Comparison of ENCODE assay signal across 23 cellular contexts in the genomic region with DNA sequence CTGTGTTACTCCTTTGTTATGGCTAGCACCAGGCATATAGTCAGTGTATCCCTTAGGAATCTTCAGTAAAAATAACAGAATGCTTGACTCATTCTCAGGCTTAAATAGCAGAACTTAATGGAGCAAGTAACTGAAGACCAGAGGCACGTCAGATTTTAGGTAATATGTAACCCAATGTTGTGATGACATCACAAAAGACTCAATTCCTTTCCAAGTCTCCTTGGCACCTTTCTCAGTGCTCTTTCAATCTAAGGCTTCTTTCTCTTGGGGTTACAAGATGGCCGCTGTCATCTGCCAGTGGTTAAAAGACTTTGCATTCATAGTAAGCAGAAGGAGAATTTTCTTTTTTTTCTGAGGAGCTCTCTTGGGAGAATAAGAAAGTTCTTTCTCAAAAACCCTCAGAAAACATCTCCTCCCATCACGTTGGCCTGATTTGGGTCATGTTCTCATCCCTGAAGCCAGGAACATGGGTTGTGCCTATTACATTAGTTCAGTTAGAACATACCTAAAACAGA. TPM values are rescaled to one million over a fixed set of nuclear protein-coding genes. Genes with fewer than 3 reads are reported as not detected.
A peak's percentile ranks its signal among the peaks of the same experiment; 100 is the strongest.
DNase-seq lines count a peak whose midpoint lies in the region; ATAC-seq and TF ChIP-seq lines count a peak whose summit lies in the region.
"Had no signal": no experiment of that assay in that cellular context is flagged by ENCODE, and none has a peak within 500 bp of the region (broad histone marks: within the 10 kb centered on the region; RNA-seq: fewer than 3 reads in every experiment).

No MANE protein-coding gene starts in this region.

- H3K79me2 ChIP-seq in OCI-LY7 (ENCODE audit: insufficient read depth, low read depth, low read length) = no peaks in the 10 kb centered on the region

- H3K79me1 ChIP-seq in IMR-90 (ENCODE audit: low read depth in 1 of 2, low read length in 2 of 2) (no peaks in the 10 kb centered on the region), mesenchymal stem cell (replicated peaks; ENCODE audit: low read length, poor library complexity, severe bottlenecking) (no peaks in the 10 kb centered on the region)

- H4K91ac ChIP-seq in IMR-90 (ENCODE audit: insufficient read depth, low read depth, low read length) (peak overlapping the region; percentile 95), mesenchymal stem cell (ENCODE audit: low read length) (no peak overlapping the region)

- H3K4me3 ChIP-seq in IMR-90 (ENCODE audit: insufficient read depth, low read depth, low read length) (no peak overlapping the region), fibroblast of mammary gland (ENCODE audit: control insufficient read depth, low read depth, low read length) (no peak overlapping the region), mesenchymal stem cell (ENCODE audit: insufficient read depth in 1 of 2, low read depth in 1 of 2, low read length in 2 of 2) (no peak overlapping the region), OCI-LY7 (ENCODE audit: low read depth, low read length, poor library complexity, severe bottlenecking) (no peak overlapping the region)
- H3K4me3 ChIP-seq: A549, skin epidermis, upper lobe of left lung had no signal

- peak overlapping the region; percentile 82 for H4K5ac ChIP-seq in IMR-90 (ENCODE audit: low read depth, low read length)

- H3K9me1 ChIP-seq in IMR-90 (ENCODE audit: insufficient read depth, low read length) = peaks cover 4% of the 10 kb centered on the region; the same call in 1 of the 2 replicates

- H3K4ac ChIP-seq in IMR-90 (ENCODE audit: low read depth, low read length) = peak overlapping the region; percentile 92
- H3K4ac ChIP-seq in mesenchymal stem cell (ENCODE audit: low read depth in 1 of 2, low read length in 2 of 2) = no peak overlapping the region

- H2AFZ ChIP-seq in IMR-90 (replicated peaks; ENCODE audit: low read length, poor library complexity) (no peak overlapping the region), mesenchymal stem cell (ENCODE audit: low read depth, low read length) (peak overlapping the region; percentile 2), OCI-LY7 (ENCODE audit: low read length) (no peak overlapping the region)

- H3K14ac ChIP-seq in IMR-90 (replicated peaks; ENCODE audit: low read depth, low read length) (peak overlapping the region; percentile 90; the same call in 1 of the 2 replicates), mesenchymal stem cell (ENCODE audit: low read length in 2 of 2) (no peak overlapping the region)

- no peak overlapping the region for H2BK12ac ChIP-seq in mesenchymal stem cell (ENCODE audit: low read length in 2 of 2)

- peak overlapping the region; percentile 40 to 83; a peak in 3 of 4 replicates for H4K8ac ChIP-seq in IMR-90 (ENCODE audit: low read depth in 2 of 2, low read length in 2 of 2)
- no peak overlapping the region for H4K8ac ChIP-seq in mesenchymal stem cell (ENCODE audit: low read length)

- peak overlapping the region; percentile 91; the same call in 1 of the 2 replicates for H3K56ac ChIP-seq in IMR-90 (ENCODE audit: extremely low read depth, insufficient read depth, low read length)

- no peak overlapping the region for H2AK9ac ChIP-seq in IMR-90 (replicated peaks; ENCODE audit: low read depth, low read length, poor library complexity)

- intact Hi-C loops in IMR-90 (cut with micrococcal nuclease) = loop anchor here (2.0 kb wide), 1 partner anchor 33 kb away; a partner anchor contains a TSS
- intact Hi-C loops in OCI-LY7 (cut with micrococcal nuclease; ENCODE audit: unreplicated experiment) = no loop called here

- in situ Hi-C loops in ACHN (cut with HindIII; ENCODE audit: low pct_ligation_motif_present, low pct_unique_long_range_greater_than_20kb, low sequenced_read_pairs) = no loop called here
- in situ Hi-C loops in IMR-90 (cut with MboI; ENCODE audit: low sequenced_read_pairs) = no loop called here

- no peaks in the 10 kb centered on the region for H4K20me1 ChIP-seq in IMR-90 (ENCODE audit: insufficient read depth, low read length)
- H4K20me1 ChIP-seq in OCI-LY7 (ENCODE audit: insufficient read depth, low read length) = no peaks in the 10 kb centered on the region

- no peak for TF ChIP-seq CTCF in IMR-90 (conservative IDR thresholded peaks at IDR 0.05; ENCODE audit: low read depth, low read length)
- no peak for TF ChIP-seq CTCF in fibroblast of mammary gland (conservative IDR thresholded peaks at IDR 0.05; ENCODE audit: control insufficient read depth, insufficient read depth, low read depth, low read length)
- TF ChIP-seq CTCF in OCI-LY7 (conservative IDR thresholded peaks at IDR 0.05; ENCODE audit: low read length) = no peak

- H3K27me3 ChIP-seq in IMR-90 (ENCODE audit: control insufficient read depth, insufficient read depth, low read length) (no peaks in the 10 kb centered on the region), mesenchymal stem cell (ENCODE audit: control insufficient read depth in 1 of 2, insufficient read depth in 1 of 2, low read length in 2 of 2) (no peaks in the 10 kb centered on the region)
- H3K27me3 ChIP-seq: foreskin keratinocyte, neutrophil, upper lobe of left lung had no signal

- H3K4me1 ChIP-seq in IMR-90 (ENCODE audit: control insufficient read depth, insufficient read depth, low read length) (peaks cover 6% of the 10 kb centered on the region; the same call in 1 of the 2 replicates), mesenchymal stem cell (ENCODE audit: control insufficient read depth, insufficient read depth, low read depth, low read length) (no peaks in the 10 kb centered on the region), OCI-LY7 (ENCODE audit: insufficient read depth, low read length, poor library complexity, severe bottlenecking) (no peaks in the 10 kb centered on the region)
- H3K4me1 ChIP-seq: A549, foreskin keratinocyte, upper lobe of left lung had no signal

- H2BK15ac ChIP-seq in IMR-90 (ENCODE audit: low read depth, low read length) = peak overlapping the region; percentile 38; the same call in 1 of the 3 replicates
- H2BK15ac ChIP-seq in mesenchymal stem cell (ENCODE audit: low read depth, poor library complexity, severe bottlenecking) = no peak overlapping the region

- TF ChIP-seq POLR2A in IMR-90 (IDR thresholded peaks at IDR 0.05; ENCODE audit: low read depth, low read length) = no peak

- CTCF ChIA-PET in IMR-90 (lab: Yijun Ruan, JAX) (interaction anchor here (0.6 to 0.7 kb wide), 2 partner anchors 25 to 70 kb away, joined by 3 to 4 read pairs; no protein-coding TSS in a partner anchor), HEK293T (lab: Yijun Ruan, JAX) (no interaction called here), OCI-LY7 (lab: Charles Lee; ENCODE audit: unreplicated experiment) (no interaction called here)

- H2BK120ac ChIP-seq in IMR-90 (ENCODE audit: low read depth, low read length) (peak overlapping the region; percentile 97), mesenchymal stem cell (ENCODE audit: low read depth, low read length) (no peak overlapping the region)

- H2BK5ac ChIP-seq in IMR-90 (ENCODE audit: low read depth, low read length, poor library complexity, severe bottlenecking) (peak overlapping the region; percentile 97), mesenchymal stem cell (ENCODE audit: low read depth, low read length, poor library complexity, severe bottlenecking) (peak overlapping the region; percentile 61)

- H3K36me3 ChIP-seq in IMR-90 (ENCODE audit: control insufficient read depth, insufficient read depth, low read length) (no peaks in the 10 kb centered on the region), mesenchymal stem cell (ENCODE audit: control insufficient read depth in 1 of 2, insufficient read depth in 2 of 2, low read depth in 1 of 2, low read length in 2 of 2) (no peaks in the 10 kb centered on the region), OCI-LY7 (ENCODE audit: insufficient read depth, low read length) (no peaks in the 10 kb centered on the region)
- H3K36me3 ChIP-seq: neutrophil, upper lobe of left lung had no signal

- BruUV-seq in IMR-90 (replicated peaks; lab: Mats Ljungman, UMichigan) (no TSS peak), OCI-LY7 (replicated peaks; lab: Mats Ljungman, UMichigan) (no TSS peak)

- no CpG with 5 or more reads among the region's 3 CpGs for WGBS in IMR-90 (ENCODE audit: extremely low coverage in 2 of 2, insufficient read length in 1 of 2), 2 experiments
- WGBS in mesenchymal stem cell = 61% methylated on average over 2 of the region's 3 CpGs

- DNase-seq in ACHN (peak; percentile 100), IMR-90 (peak; percentile 95), fibroblast of mammary gland (ENCODE audit: low read depth) (peak; percentile 79), mesenchymal stem cell (peak; percentile 48), HEK293T (ENCODE audit: extremely low spot score) (no peak), AML-193 (lab: John Stamatoyannopoulos, UW) (no peak), OCI-LY7 (ENCODE audit: low spot score) (no peak), NCI-H526 treated with DMSO at 0.1 percent for 48 hours (lab: John Stamatoyannopoulos, UW) (no peak)
- DNase-seq: activated CD4-positive, alpha-beta T cell treated with anti-CD3 and anti-CD28 coated beads for 4 hours; activated CD8-positive, alpha-beta memory T cell treated with anti-CD3 and anti-CD28 coated beads, Interleukin-2, amount 50 U/mL, for 48 hours; activated naive CD4-positive, alpha-beta T cell treated with anti-CD3 and anti-CD28 coated beads for 36 hours; Calu3; effector CD4-positive, alpha-beta T cell; foreskin keratinocyte; mesendoderm; NCI-H1436; NCI-H226; NK-92 treated with Interleukin-12 subunit alpha and Interleukin-12 subunit beta, amount 100 ng/mL, for 24 hours; upper lobe of left lung had no signal

- TF ChIP-seq RAD21 in IMR-90 (IDR thresholded peaks at IDR 0.05; ENCODE audit: low read length) = no peak

- peak overlapping the region; percentile 99 for H3K18ac ChIP-seq in IMR-90 (ENCODE audit: low read depth, low read length)
- H3K18ac ChIP-seq in mesenchymal stem cell (ENCODE audit: low read depth in 1 of 2, low read length in 2 of 2) = no peak overlapping the region

- POLR2A ChIA-PET in IMR-90 (lab: Charles Lee; ENCODE audit: unreplicated experiment) (no interaction called here), HEK293T (lab: Yijun Ruan, JAX) (no interaction called here), OCI-LY7 (lab: Charles Lee) (no interaction called here)

- H3K9ac ChIP-seq in IMR-90 (ENCODE audit: low read depth, low read length) = no peak overlapping the region
- peak overlapping the region; percentile 71 for H3K9ac ChIP-seq in mesenchymal stem cell (ENCODE audit: low read length)

- H3K9me3 ChIP-seq in IMR-90 (ENCODE audit: control insufficient read depth, insufficient read depth, low read length) = no peaks in the 10 kb centered on the region
- H3K9me3 ChIP-seq in mesenchymal stem cell (ENCODE audit: control insufficient read depth, low read length) = no peaks in the 10 kb centered on the region
- H3K9me3 ChIP-seq in OCI-LY7 (ENCODE audit: low read length) = no peaks in the 10 kb centered on the region
- H3K9me3 ChIP-seq: neutrophil, upper lobe of left lung had no signal

- no peak overlapping the region for H3K4me2 ChIP-seq in IMR-90 (ENCODE audit: low read depth, low read length)
- no peak overlapping the region for H3K4me2 ChIP-seq in mesenchymal stem cell (ENCODE audit: low read length, poor library complexity, severe bottlenecking)
- H3K4me2 ChIP-seq in OCI-LY7 (ENCODE audit: low read length) = no peak overlapping the region
- H3K4me2 ChIP-seq: A549 had no signal

- peak overlapping the region; percentile 96 for H2BK20ac ChIP-seq in IMR-90 (ENCODE audit: low read depth, low read length)

- H3K9me2 ChIP-seq in OCI-LY7 (ENCODE audit: insufficient read depth, low read length) = no peaks in the 10 kb centered on the region

- dilution Hi-C loops in IMR-90 (cut with HindIII; ENCODE audit: low sequenced_read_pairs, unreplicated experiment) = no loop called here

- ATAC-seq in IMR-90 (ENCODE audit: low read depth) = peak; percentile 89
- ATAC-seq: A549; foreskin keratinocyte; stimulated activated memory B cell treated with anti-CD40 and anti-IgM and Interleukin-4, amounts not matched to agents 10 μg/mL and 1 μg/mL and 100 μg/mL, for 72 hours had no signal

- H3K23ac ChIP-seq in IMR-90 (ENCODE audit: low read depth, low read length) (peak overlapping the region; percentile 92), mesenchymal stem cell (ENCODE audit: low read length in 2 of 2) (no peak overlapping the region)

- H2AK5ac ChIP-seq in IMR-90 (ENCODE audit: low read depth, low read length) (peak overlapping the region; percentile 93), mesenchymal stem cell (ENCODE audit: low read length, severe bottlenecking) (peak overlapping the region; percentile 74)

- H3K27ac ChIP-seq in IMR-90 (ENCODE audit: insufficient read depth, low read length) (peak overlapping the region; percentile 94), mesenchymal stem cell (ENCODE audit: low read length, poor library complexity, severe bottlenecking) (peak overlapping the region; percentile 87), OCI-LY7 (ENCODE audit: low read depth, low read length, poor library complexity, severe bottlenecking) (no peak overlapping the region)
- H3K27ac ChIP-seq: A549, foreskin keratinocyte, neutrophil, upper lobe of left lung had no signal

RNA-seq across cellular contexts. Expression of a gene that starts 33.4 kb away (rescaled TPM):
- total RNA-seq in IMR-90 (2012; rRNA removed) = 223 and 241 TPM in 2 replicates
- 792 and 965 TPM in 2 replicates for polyA plus RNA-seq in IMR-90 (2012; rRNA removed)
- polyA plus RNA-seq in IMR-90 (2012; cell fraction: cytosol; rRNA removed) = 379 and 539 TPM in 2 replicates
- polyA plus RNA-seq in IMR-90 (2012; cell fraction: nucleus; rRNA removed; ENCODE audit: low replicate concordance) = 63.3 and 526 TPM in 2 replicates
- polyA plus RNA-seq in mesenchymal stem cell (2013, experiment 1 of 2) = 62.6 TPM
- polyA plus RNA-seq in mesenchymal stem cell (2013, experiment 2 of 2) = 61.6 TPM
- total RNA-seq in OCI-LY7 (2014; rRNA removed; shearing (Covaris generic)) = 0.54 TPM in 1 of 2 replicates, not detected in the other
- not detected in 2 replicates for total RNA-seq in OCI-LY7 (2022)
- total RNA-seq: activated naive CD4-positive, alpha-beta T cell treated with anti-CD3 and anti-CD28 coated beads for 36 hours; Calu3 had no signal

Comparison
In these comparisons a context has a peak if more than half of its experiments do, and no peak if none do; other contexts are left out.
1. DNase-seq: peak in ACHN (single experiment), IMR-90 (single experiment), fibroblast of mammary gland (single experiment) and mesenchymal stem cell (single experiment); none in HEK293T (single experiment), AML-193 (0 of 2), OCI-LY7 (single experiment) and NCI-H526 treated with DMSO at 0.1 percent for 48 hours (single experiment).
2. RNA of a gene that starts 33.4 kb away (total RNA-seq): 223 to 241 TPM in IMR-90; 0.54 TPM in OCI-LY7; every median in the first group is over 100 times any median in the second.